Comparison of ENCODE assay signal across 8 cellular contexts in genomic region chr4:98929341-98930267, GRCh38. TPM values are rescaled to one million over a fixed set of nuclear protein-coding genes. Genes with fewer than 3 reads are reported as not detected.
DNase-seq lines count a peak whose midpoint lies in the region; ATAC-seq and TF ChIP-seq lines count a peak whose summit lies in the region.

No MANE protein-coding gene starts in this region.

- H3K4me3 ChIP-seq in foreskin fibroblast (ENCODE audit: low read depth in 1 of 2, low read length in 2 of 2) (peak overlapping the region; percentile 85 to 92), thoracic aorta (peak overlapping the region; percentile 100)

- TF ChIP-seq CTCF in foreskin fibroblast (IDR thresholded peaks at IDR 0.05; ENCODE audit: low read depth, low read length), result no peak
- TF ChIP-seq CTCF in thoracic aorta (IDR thresholded peaks at IDR 0.05), result peak; percentile 26

- H3K36me3 ChIP-seq in thoracic aorta, result no peaks in the 10 kb centered on the region

- H3K9me3 ChIP-seq in thoracic aorta, result no peaks in the 10 kb centered on the region

- DNase-seq in AG08396 (ENCODE audit: low spot score) (peak; percentile 82), RPMI7951 (ENCODE audit: low read depth) (peak; percentile 96), foreskin fibroblast (peak; percentile 98), non-pigmented ciliary epithelial cell (ENCODE audit: low read depth) (peak; percentile 90), thoracic aorta (ENCODE audit: low spot score) (peak; percentile 70)
- peak; percentile 18 for DNase-seq in activated effector memory CD4-positive, alpha-beta T cell treated with Interleukin-2 at 50 U/mL for 16 hours

- H3K27me3 ChIP-seq in thoracic aorta (replicated peaks; ENCODE audit: insufficient read depth), result no peaks in the 10 kb centered on the region

- ATAC-seq in GM18909 (IDR thresholded peaks at IDR 0.05; ENCODE audit: poor library complexity, unreplicated experiment) (peak; percentile 42), HG03139 (IDR thresholded peaks at IDR 0.05; ENCODE audit: unreplicated experiment) (peak; percentile 42), thoracic aorta (ENCODE audit: insufficient number of reproducible peaks, low FRiP score, low read depth) (peak; percentile 93)

- H3K27ac ChIP-seq in thoracic aorta, result peak overlapping the region; percentile 94 to 98

- peaks cover 16 to 20% of the 10 kb centered on the region in 2 donors for H3K4me1 ChIP-seq in thoracic aorta (ENCODE audit: control insufficient read depth in 1 of 2, low read depth in 2 of 2)

RNA-seq across cellular contexts. Expression of gene EIF4E, which starts 0.7 kb away (rescaled TPM):
- 194 and 210 TPM in 2 replicates for total RNA-seq in RPMI7951 (2014; rRNA removed; shearing (Covaris generic))
- 100 to 1,000 TPM; 108 to 111 TPM for total RNA-seq in thoracic aorta

Comparison
In these comparisons a context has a peak if more than half of its experiments do, and no peak if none do; other contexts are left out.
1. Peak in every context shown above with its lines: DNase-seq, ATAC-seq, H3K4me3 ChIP-seq and H3K27ac ChIP-seq.
2. DNase-seq: peak in every context shown above with its lines; median percentile 98 in foreskin fibroblast; 96 in RPMI7951; 90 in non-pigmented ciliary epithelial cell; 82 in AG08396; 70 in thoracic aorta; 18 in activated effector memory CD4-positive, alpha-beta T cell treated with Interleukin-2 at 50 U/mL for 16 hours.
3. ATAC-seq: peak in every context shown above with its lines; median percentile 93 in thoracic aorta; 42 in GM18909; 42 in HG03139.